17 cellular contexts compared by ENCODE assay signal in genomic region chr1:8349961-8350360, GRCh38. TPM values are rescaled to one million over a fixed set of nuclear protein-coding genes. Genes with fewer than 3 reads are reported as not detected.
DNase-seq lines count a peak whose midpoint lies in the region; ATAC-seq, FAIRE-seq and TF ChIP-seq lines count a peak whose summit lies in the region.
"Had no signal": no experiment of that assay in that cellular context is flagged by ENCODE, and none has a peak within 500 bp of the region (broad histone marks: within the 10 kb centered on the region; RNA-seq: fewer than 3 reads in every experiment).

No MANE protein-coding gene starts in this region.

- peak; percentile 42 for ATAC-seq in Right ventricle myocardium inferior
- no peak for ATAC-seq in HepG2
- no peak for ATAC-seq in activated CD8-positive, alpha-beta T cell treated with anti-CD3 and anti-CD28 coated beads, Interleukin-2, amount 10 ng/mL, durations not matched to agents 7 days and 5 days
- ATAC-seq in HG03139 (IDR thresholded peaks at IDR 0.05; ENCODE audit: unreplicated experiment), result no peak
- no peak for ATAC-seq in GM21447 (IDR thresholded peaks at IDR 0.05; ENCODE audit: unreplicated experiment)

- no peak for TF ChIP-seq CTCF in endodermal cell (conservative IDR thresholded peaks at IDR 0.05)
- no peak for TF ChIP-seq CTCF in HepG2 (CRISPR knock-in tag; IDR thresholded peaks at IDR 0.05)
- no peak for TF ChIP-seq CTCF in vagina (IDR thresholded peaks at IDR 0.05)

- H3K4me3 ChIP-seq in endodermal cell (ENCODE audit: low read length) (no peak overlapping the region), HepG2 (replicated peaks in 1 of 3; ENCODE audit: insufficient read depth in 1 of 3, low read depth in 2 of 3, low read length in 3 of 3) (no peak overlapping the region), vagina (no peak overlapping the region)
- H3K4me3 ChIP-seq: dorsolateral prefrontal cortex, SJCRH30 had no signal

- H3K4me1 ChIP-seq in endodermal cell (ENCODE audit: control insufficient read depth, insufficient read depth, low read length), result no peaks in the 10 kb centered on the region
- H3K4me1 ChIP-seq in HepG2 (ENCODE audit: insufficient read depth, low read length), result peaks cover 28% of the 10 kb centered on the region
- H3K4me1 ChIP-seq in vagina, result peaks cover 19% of the 10 kb centered on the region

- intact Hi-C loops in Right ventricle myocardium inferior (cut with DNase I) (loop anchor here (2.0 kb wide), 2 partner anchors 367 to 375 kb away; no protein-coding TSS in a partner anchor), cardiac septum (cut with DNase I) (loop anchor here (2.0 kb wide), 1 partner anchor 375 kb away; no protein-coding TSS in a partner anchor), HepG2 (cut with micrococcal nuclease; ENCODE audit: unreplicated experiment) (loop anchor here (1.0 to 2.0 kb wide), 2 partner anchors 35 to 375 kb away; no protein-coding TSS in a partner anchor), vagina (cut with DNase I) (loop anchor here (5.0 kb wide), 1 partner anchor 368 kb away; no protein-coding TSS in a partner anchor)

- no peaks in the 10 kb centered on the region for H3K27me3 ChIP-seq in endodermal cell (ENCODE audit: control insufficient read depth, insufficient read depth, low read length, poor library complexity, severe bottlenecking)
- H3K27me3 ChIP-seq in HepG2 (ENCODE audit: control insufficient read depth in 1 of 2, insufficient read depth in 2 of 2, low read length in 2 of 2), result peaks cover 0 to 20% of the 10 kb centered on the region in 2 experiments; a peak in 4 of 5 replicates
- no peaks in the 10 kb centered on the region for H3K27me3 ChIP-seq in vagina
- H3K27me3 ChIP-seq: dorsolateral prefrontal cortex, SJCRH30 had no signal

- CTCF ChIA-PET in HepG2 (lab: Yijun Ruan, JAX; ENCODE audit: low intra/inter-chr PET ratio, low total read pairs), result interaction anchor here (2.4 to 4.4 kb wide), 3 partner anchors 335 to 375 kb away, joined by 9 to 39 read pairs (median 18); no protein-coding TSS in a partner anchor
- CTCF ChIA-PET in activated CD8-positive, alpha-beta T cell treated with anti-CD3 and anti-CD28 coated beads, Interleukin-2, amount 10 ng/mL, durations not matched to agents 7 days and 5 days (lab: Charles Lee), result interaction anchor here (1.0 to 8.3 kb wide), 6 partner anchors 20 to 366 kb away, joined by 3 to 105 read pairs (median 4); no protein-coding TSS in a partner anchor

- FAIRE-seq in HepG2 (lab: Jason Lieb, UNC), result no peak

- H3K4me3 Mint-ChIP-seq in endodermal cell, result no peak overlapping the region
- no peak overlapping the region for H3K4me3 Mint-ChIP-seq in activated CD8-positive, alpha-beta T cell treated with anti-CD3 and anti-CD28 coated beads, Interleukin-2, amount 10 ng/mL, durations not matched to agents 7 days and 5 days
- H3K4me3 Mint-ChIP-seq: activated T-helper 1 cell treated with anti-CD3 and anti-CD28 coated beads, Interleukin-12 subunit alpha, Interleukin-12 subunit beta, Interleukin-2, Interleukin-4 antibody, amounts not matched to agents 30 ng/mL and 10 ng/mL and 1 ng/mL, durations not matched to agents 14 hours and 24 hours and 36 hours; immature natural killer cell had no signal

- H3K36me3 Mint-ChIP-seq in endodermal cell (ENCODE audit: low read depth), result peaks cover 10% of the 10 kb centered on the region
- peaks cover 4% of the 10 kb centered on the region for H3K36me3 Mint-ChIP-seq in activated CD8-positive, alpha-beta T cell treated with anti-CD3 and anti-CD28 coated beads, Interleukin-2, amount 10 ng/mL, durations not matched to agents 7 days and 5 days (ENCODE audit: low read depth)

- TF ChIP-seq EP300 in HepG2 (IDR thresholded peaks at IDR 0.05; ENCODE audit: low read depth in 2 of 2, low read length in 2 of 2) (no peak), HepG2 (CRISPR knock-in tag; IDR thresholded peaks at IDR 0.05; ENCODE audit: borderline replicate concordance) (no peak)

- TF ChIP-seq POLR2A in HepG2 (IDR thresholded peaks at IDR 0.05; ENCODE audit: insufficient read depth in 1 of 2, low read depth in 2 of 2, low read length in 2 of 2) (no peak), vagina (IDR thresholded peaks at IDR 0.05) (no peak)

- peaks cover 6% of the 10 kb centered on the region; the same call in 1 of the 2 replicates for H4K20me1 ChIP-seq in HepG2 (ENCODE audit: insufficient read depth, low read length)

- BruUV-seq in HepG2 (replicated peaks; lab: Mats Ljungman, UMichigan), result no TSS peak

- H3K27me3 Mint-ChIP-seq in endodermal cell (ENCODE audit: insufficient read depth), result peaks cover 3% of the 10 kb centered on the region
- peaks cover 4% of the 10 kb centered on the region for H3K27me3 Mint-ChIP-seq in activated CD8-positive, alpha-beta T cell treated with anti-CD3 and anti-CD28 coated beads, Interleukin-2, amount 10 ng/mL, durations not matched to agents 7 days and 5 days (ENCODE audit: low read depth)

- peaks cover 9% of the 10 kb centered on the region for H3K4me1 Mint-ChIP-seq in endodermal cell
- peaks cover 2% of the 10 kb centered on the region for H3K4me1 Mint-ChIP-seq in activated CD8-positive, alpha-beta T cell treated with anti-CD3 and anti-CD28 coated beads, Interleukin-2, amount 10 ng/mL, durations not matched to agents 7 days and 5 days (ENCODE audit: low read depth)

- POLR2A ChIA-PET in HepG2 (lab: Yijun Ruan, JAX), result interaction anchor here (1.2 kb wide), 1 partner anchor 323 kb away, joined by 4 read pairs; no protein-coding TSS in a partner anchor
- POLR2A ChIA-PET in activated CD8-positive, alpha-beta T cell treated with anti-CD3 and anti-CD28 coated beads, Interleukin-2, amount 10 ng/mL, durations not matched to agents 7 days and 5 days (lab: Charles Lee), result no interaction called here

- WGBS in endodermal cell (ENCODE audit: insufficient coverage in 1 of 2, insufficient read length in 1 of 2), 2 experiments, result 93 to 95% methylated on average over 9 to 14 of the region's 14 CpGs
- WGBS in HepG2 (ENCODE audit: low lambda C conversion rate), result no CpG with 5 or more reads among the region's 14 CpGs

- no peaks in the 10 kb centered on the region for H3K9me3 Mint-ChIP-seq in endodermal cell
- H3K9me3 Mint-ChIP-seq in activated CD8-positive, alpha-beta T cell treated with anti-CD3 and anti-CD28 coated beads, Interleukin-2, amount 10 ng/mL, durations not matched to agents 7 days and 5 days (ENCODE audit: insufficient read depth), result no peaks in the 10 kb centered on the region
- H3K9me3 Mint-ChIP-seq: activated T-helper 1 cell treated with anti-CD3 and anti-CD28 coated beads, Interleukin-12 subunit alpha, Interleukin-12 subunit beta, Interleukin-2, Interleukin-4 antibody, amounts not matched to agents 30 ng/mL and 10 ng/mL and 1 ng/mL, durations not matched to agents 14 hours and 24 hours and 36 hours; immature natural killer cell had no signal

- no peak overlapping the region for H3K27ac ChIP-seq in endodermal cell (ENCODE audit: low read depth, low read length)
- H3K27ac ChIP-seq in HepG2 (ENCODE audit: extremely low read length, insufficient read depth, low read length), result no peak overlapping the region
- H3K27ac ChIP-seq in vagina, result peak overlapping the region; percentile 35
- H3K27ac ChIP-seq: KMS-11, SJCRH30 had no signal

- no peak overlapping the region for H3K27ac Mint-ChIP-seq in endodermal cell
- no peak overlapping the region for H3K27ac Mint-ChIP-seq in activated CD8-positive, alpha-beta T cell treated with anti-CD3 and anti-CD28 coated beads, Interleukin-2, amount 10 ng/mL, durations not matched to agents 7 days and 5 days
- H3K27ac Mint-ChIP-seq: activated T-helper 1 cell treated with anti-CD3 and anti-CD28 coated beads, Interleukin-12 subunit alpha, Interleukin-12 subunit beta, Interleukin-2, Interleukin-4 antibody, amounts not matched to agents 30 ng/mL and 10 ng/mL and 1 ng/mL, durations not matched to agents 14 hours and 24 hours and 36 hours had no signal

- H3K4me2 ChIP-seq in HepG2 (ENCODE audit: low read depth, low read length), result no peak overlapping the region
- H3K4me2 ChIP-seq: KMS-11 had no signal

- H3K36me3 ChIP-seq in endodermal cell (ENCODE audit: control insufficient read depth, insufficient read depth, low read length) (peaks cover 21% of the 10 kb centered on the region), HepG2 (replicated peaks in 1 of 2; ENCODE audit: control insufficient read depth in 1 of 2, insufficient read depth in 2 of 2, low read length in 2 of 2) (peaks cover 9 to 14% of the 10 kb centered on the region in 2 experiments), vagina (peaks cover 0 to 15% of the 10 kb centered on the region in 2 donors)

- no peaks in the 10 kb centered on the region for H3K9me3 ChIP-seq in endodermal cell (ENCODE audit: control insufficient read depth, low read length)
- no peaks in the 10 kb centered on the region for H3K9me3 ChIP-seq in HepG2 (ENCODE audit: low read length)
- H3K9me3 ChIP-seq in vagina, result no peaks in the 10 kb centered on the region
- H3K9me3 ChIP-seq: SJCRH30 had no signal

- H3K9ac ChIP-seq in endodermal cell (ENCODE audit: extremely low read depth, low read length, poor library complexity, severe bottlenecking) (no peak overlapping the region), HepG2 (ENCODE audit: insufficient read depth, low read depth, low read length) (no peak overlapping the region)
- H3K9ac ChIP-seq: KMS-11 had no signal

- in situ Hi-C loops in HepG2 (cut with HindIII; ENCODE audit: extremely low pct_ligation_motif_present, low pct_unique_long_range_greater_than_20kb), result loop anchor here (5.0 kb wide), 1 partner anchor 368 kb away; no protein-coding TSS in a partner anchor

- DNase-seq in Right ventricle myocardium inferior (ENCODE audit: missing footprints), result peak; percentile 80
- DNase-seq in cardiac septum (ENCODE audit: low spot score), result no peak
- peak; percentile 65 for DNase-seq in endodermal cell
- no peak for DNase-seq in HepG2 (ENCODE audit: low spot score)
- no peak for DNase-seq in vagina (ENCODE audit: extremely low spot score in 2 of 2)
- DNase-seq in activated CD8-positive, alpha-beta T cell treated with anti-CD3 and anti-CD28 coated beads, Interleukin-2, amount 10 ng/mL, durations not matched to agents 7 days and 5 days, result no peak
- DNase-seq: AML-193; dorsolateral prefrontal cortex; immature natural killer cell; NCI-H774; SJCRH30; stimulated activated CD4-positive, alpha-beta T cell treated with anti-CD3 and anti-CD28 coated beads, Interleukin-1b, Interleukin-23, amount 100 ng/mL, for 48 hours had no signal

- no peak for TF ChIP-seq RAD21 in HepG2 (CRISPR knock-in tag; IDR thresholded peaks at IDR 0.05)

- H2AFZ ChIP-seq in HepG2 (ENCODE audit: low read length), result no peak overlapping the region

- H3K79me2 ChIP-seq in HepG2 (ENCODE audit: insufficient read depth, low read length), result no peaks in the 10 kb centered on the region

RNA-seq across cellular contexts. Expression of gene SLC45A1, which starts 32.0 kb away (rescaled TPM):
- total RNA-seq in Right ventricle myocardium inferior (2.5 TPM), cardiac septum (1.8 TPM), endodermal cell (under 1 TPM in 1 of 2 donors, not detected in 1; 0.42 TPM), HepG2 (2016; rRNA removed; fragmentation: Illumina TruSeq; extraction: Trizol) (not detected in 2 replicates), vagina (13.8 TPM)
- 2.4 TPM for polyA plus RNA-seq in endodermal cell (2013, experiment 1 of 2)
- polyA plus RNA-seq in endodermal cell (2013, experiment 2 of 2), result 2.3 TPM
- not detected in 2 replicates for total RNA-seq in HepG2 (2016; cell fraction: cytosol; rRNA removed; fragmentation: Illumina TruSeq; extraction: Trizol; ENCODE audit: low read depth)
- total RNA-seq in HepG2 (2016; cell fraction: insoluble cytoplasmic fraction; rRNA removed; fragmentation: Illumina TruSeq; extraction: Trizol), result not detected in 2 replicates
- not detected in 2 replicates for total RNA-seq in HepG2 (2016; cell fraction: membrane; rRNA removed; fragmentation: Illumina TruSeq; extraction: Trizol)
- total RNA-seq in HepG2 (2016; cell fraction: nucleus; rRNA removed; fragmentation: Illumina TruSeq; extraction: Trizol), result not detected in 2 replicates
- 0.05 TPM in 1 of 2 replicates, not detected in the other for polyA plus RNA-seq in HepG2 (2011; rRNA removed)
- polyA plus RNA-seq in HepG2 (2011; cell fraction: cytosol; rRNA removed), result 0.03 TPM in 1 of 2 replicates, not detected in the other
- polyA plus RNA-seq in HepG2 (2011; cell fraction: nucleus; rRNA removed), result 0.09 TPM in 1 of 2 replicates, not detected in the other
- polyA plus RNA-seq in HepG2 (2012), result not detected in 2 replicates
- polyA plus RNA-seq in HepG2 (2016; cell fraction: cytosol; fragmentation: Illumina TruSeq; extraction: Trizol; ENCODE audit: low read depth), result not detected in 2 replicates
- not detected in 2 replicates for polyA plus RNA-seq in HepG2 (2016; cell fraction: insoluble cytoplasmic fraction; fragmentation: Illumina TruSeq; extraction: Trizol; ENCODE audit: low read depth)
- not detected in 2 replicates for polyA plus RNA-seq in HepG2 (2016; cell fraction: membrane; fragmentation: Illumina TruSeq; extraction: Trizol; ENCODE audit: low read depth)
- polyA plus RNA-seq in HepG2 (2016; cell fraction: nucleus; fragmentation: Illumina TruSeq; extraction: Trizol; ENCODE audit: insufficient read depth, low read depth), result not detected in 2 replicates
- polyA minus RNA-seq in HepG2 (2011; rRNA and poly(A)+ RNA removed; ENCODE audit: low replicate concordance), result not detected in 2 replicates
- polyA minus RNA-seq in HepG2 (2011; cell fraction: cytosol; rRNA and poly(A)+ RNA removed), result not detected in 2 replicates
- polyA minus RNA-seq in HepG2 (2011; cell fraction: nucleus; rRNA and poly(A)+ RNA removed), result not detected in 2 replicates
- total RNA-seq in activated CD8-positive, alpha-beta T cell treated with anti-CD3 and anti-CD28 coated beads, Interleukin-2, amount 10 ng/mL, durations not matched to agents 7 days and 5 days, result under 1 TPM in 1 of 2 experiments, not detected in 1; 0.13 TPM
- total RNA-seq: mononuclear cell had no signal

Comparison
In these comparisons a context has a peak if more than half of its experiments do, and no peak if none do; other contexts are left out.
1. DNase-seq: peak in Right ventricle myocardium inferior (single experiment) and endodermal cell (single experiment); none in cardiac septum (single experiment), HepG2 (single experiment), vagina (0 of 2) and activated CD8-positive, alpha-beta T cell treated with anti-CD3 and anti-CD28 coated beads, Interleukin-2, amount 10 ng/mL, durations not matched to agents 7 days and 5 days (single experiment).